ENCODE assay signal across 21 cellular contexts in genomic region chr2:236853558-236853957, GRCh38.
DNase-seq lines count a peak whose midpoint lies in the region; ATAC-seq and TF ChIP-seq lines count a peak whose summit lies in the region.
"Had no signal": no experiment of that assay in that cellular context is flagged by ENCODE, and none has a peak within 500 bp of the region (broad histone marks: within the 10 kb centered on the region; RNA-seq: fewer than 3 reads in every experiment).

No MANE protein-coding gene starts in this region.

- H3K4me1 Mint-ChIP-seq in glutamatergic neuron (ENCODE audit: low read depth, unreplicated experiment) = peaks cover 16% of the 10 kb centered on the region
- H3K4me1 Mint-ChIP-seq in nephron = peaks cover 50% of the 10 kb centered on the region
- H3K4me1 Mint-ChIP-seq: CD4-positive, alpha-beta memory T cell had no signal

- no peak overlapping the region for H3K27ac Mint-ChIP-seq in glutamatergic neuron (ENCODE audit: unreplicated experiment)
- peak overlapping the region in 2 of 3 experiments; percentile 15 to 29 for H3K27ac Mint-ChIP-seq in nephron
- H3K27ac Mint-ChIP-seq: CD4-positive, alpha-beta memory T cell had no signal

- intact Hi-C loops in right cardiac atrium (cut with DNase I) (no loop called here), Right ventricle myocardium superior (cut with DNase I) (no loop called here)

- no peak overlapping the region for H3K27ac ChIP-seq in right cardiac atrium (ENCODE audit: low read length)
- H3K27ac ChIP-seq: A549, BLaER1 had no signal

- H3K36me3 Mint-ChIP-seq in glutamatergic neuron (ENCODE audit: unreplicated experiment) (peaks cover 12% of the 10 kb centered on the region), nephron (ENCODE audit: low read depth) (no peaks in the 10 kb centered on the region)
- H3K36me3 Mint-ChIP-seq: CD4-positive, alpha-beta memory T cell had no signal

- H3K9me3 ChIP-seq in right cardiac atrium (ENCODE audit: control insufficient read depth, low read length) = no peaks in the 10 kb centered on the region
- H3K9me3 ChIP-seq: A549, BLaER1 had no signal

- DNase-seq in right cardiac atrium (peak; percentile 26 to 70 (median 45)), Right ventricle myocardium superior (no peak), glutamatergic neuron (peak; percentile 31), cerebellar cortex (ENCODE audit: low spot score) (no peak)
- no peak for DNase-seq in activated CD8-positive, alpha-beta memory T cell treated with anti-CD3 and anti-CD28 coated beads, Interleukin-2, amount 50 U/mL, for 4 hours
- no peak for DNase-seq in NK-92 treated with Interleukin-12 subunit alpha and Interleukin-12 subunit beta, amount 100 ng/mL, for 24 hours (lab: John Stamatoyannopoulos, UW)
- DNase-seq: Calu3; CD4-positive, alpha-beta memory T cell; GOT3; NCI-H1694 treated with DMSO at 0.1 percent for 48 hours; NCI-H2107; NCI-H2227 treated with DMSO at 0.1 percent for 48 hours; NCI-H510A treated with DMSO at 0.1 percent for 48 hours; NCI-H774; PC-3; RPMI8226 had no signal

- peak; percentile 35 to 74 for ATAC-seq in right cardiac atrium
- ATAC-seq in Right ventricle myocardium superior (ENCODE audit: poor library complexity) = no peak
- ATAC-seq: A549, GM12878, K562, PC-3 had no signal

- H3K27me3 ChIP-seq in right cardiac atrium (ENCODE audit: control insufficient read depth, insufficient read depth) = no peaks in the 10 kb centered on the region
- H3K27me3 ChIP-seq: BLaER1 had no signal

- H3K4me3 Mint-ChIP-seq in glutamatergic neuron (ENCODE audit: unreplicated experiment) (no peak overlapping the region), nephron (no peak overlapping the region)
- H3K4me3 Mint-ChIP-seq: CD4-positive, alpha-beta memory T cell had no signal

- no peak for TF ChIP-seq CTCF in glutamatergic neuron (IDR thresholded peaks at IDR 0.05; ENCODE audit: partially characterized antibody, unreplicated experiment)
- TF ChIP-seq CTCF in nephron (IDR thresholded peaks at IDR 0.05; ENCODE audit: unreplicated experiment in 3 of 3) = no peak

- H3K4me1 ChIP-seq in right cardiac atrium (ENCODE audit: control insufficient read depth, insufficient read depth, low read length) = no peaks in the 10 kb centered on the region
- H3K4me1 ChIP-seq: A549, BLaER1 had no signal

- H3K27me3 Mint-ChIP-seq in glutamatergic neuron (ENCODE audit: unreplicated experiment) = peaks cover 2% of the 10 kb centered on the region
- H3K27me3 Mint-ChIP-seq in nephron (ENCODE audit: low read depth) = peaks cover 20% of the 10 kb centered on the region

- no peak overlapping the region for H3K4me3 ChIP-seq in right cardiac atrium (ENCODE audit: low read length)
- H3K4me3 ChIP-seq: A549, BLaER1, GM12878, K562 had no signal

- H3K9me3 Mint-ChIP-seq in glutamatergic neuron (ENCODE audit: unreplicated experiment) (peaks cover 3% of the 10 kb centered on the region), nephron (peaks cover 7% of the 10 kb centered on the region)
- H3K9me3 Mint-ChIP-seq: CD4-positive, alpha-beta memory T cell had no signal

- 81% methylated on average over 9 of the region's 9 CpGs for WGBS in right cardiac atrium

Comparison
In these comparisons a context has a peak if more than half of its experiments do, and no peak if none do; other contexts are left out.
1. DNase-seq: peak in right cardiac atrium (3 of 3) and glutamatergic neuron (single experiment); none in Right ventricle myocardium superior (single experiment), activated CD8-positive, alpha-beta memory T cell treated with anti-CD3 and anti-CD28 coated beads, Interleukin-2, amount 50 U/mL, for 4 hours (single experiment), NK-92 treated with Interleukin-12 subunit alpha and Interleukin-12 subunit beta, amount 100 ng/mL, for 24 hours (single experiment) and cerebellar cortex (single experiment).